In the genomic region with DNA sequence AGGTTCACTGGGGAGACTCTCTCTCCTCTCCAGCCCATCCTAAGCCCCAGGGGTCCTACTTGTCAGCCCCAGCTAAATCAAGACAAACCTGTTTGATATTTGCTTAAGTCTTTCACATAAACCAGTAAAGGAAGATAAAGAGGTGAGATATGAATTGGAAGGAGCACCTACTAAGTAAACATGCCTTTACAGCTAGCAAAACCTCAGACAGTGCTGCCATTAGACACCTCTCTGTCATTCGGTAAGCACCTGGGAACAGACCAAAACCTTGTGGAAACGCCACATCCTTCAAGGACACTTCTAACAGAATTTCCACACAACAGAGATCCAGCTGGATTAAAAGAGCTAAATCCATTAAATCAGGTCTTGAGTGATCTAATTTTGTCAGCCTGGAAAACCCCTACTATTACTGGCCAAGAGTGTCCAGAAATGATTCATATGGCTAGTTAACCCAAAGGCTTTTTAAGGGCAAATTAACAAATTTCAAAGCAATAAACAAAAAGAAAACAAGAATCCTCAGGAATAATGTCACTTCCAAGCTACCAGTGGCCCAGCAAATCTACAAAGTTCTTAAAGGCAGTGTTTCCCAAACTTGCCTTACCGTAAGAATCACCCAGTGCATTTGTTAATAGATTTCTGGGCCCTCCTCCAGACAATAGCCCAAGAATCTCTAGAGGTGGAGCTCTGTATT, we compare ENCODE assay signal across 8 cellular contexts. TPM values are rescaled to one million over a fixed set of nuclear protein-coding genes. Genes with fewer than 3 reads are reported as not detected.
DNase-seq lines count a peak whose midpoint lies in the region; ATAC-seq, FAIRE-seq and TF ChIP-seq lines count a peak whose summit lies in the region.

No MANE protein-coding gene starts in this region.

- POLR2A ChIA-PET in CD4-positive, alpha-beta memory T cell (lab: Charles Lee; ENCODE audit: partially characterized antibody), result interaction anchor here (1.1 to 1.3 kb wide), 3 partner anchors 30 to 188 kb away, joined by 3 to 4 read pairs (median 3); partner anchors contain the start of gene CD6
- POLR2A ChIA-PET in endothelial cell of umbilical vein (lab: Charles Lee), result no interaction called here

- intact Hi-C loops in CD4-positive, alpha-beta memory T cell (cut with micrococcal nuclease), result no loop called here
- intact Hi-C loops in endothelial cell of umbilical vein (cut with micrococcal nuclease), result loop anchor here (10.0 kb wide), 1 partner anchor 324 kb away; no protein-coding TSS in a partner anchor
- intact Hi-C loops in pancreas (cut with DNase I), result no loop called here

- H2AFZ ChIP-seq in endothelial cell of umbilical vein (ENCODE audit: low read depth, low read length), result no peak overlapping the region

- peaks cover 0 to 3% of the 10 kb centered on the region in 2 donors for H3K9me3 ChIP-seq in CD4-positive, alpha-beta memory T cell (ENCODE audit: control insufficient read depth in 1 of 2, low read length in 2 of 2)
- no peaks in the 10 kb centered on the region for H3K9me3 ChIP-seq in endothelial cell of umbilical vein (replicated peaks; ENCODE audit: control insufficient read depth, insufficient read depth, low read length)
- no peaks in the 10 kb centered on the region for H3K9me3 ChIP-seq in pancreas

- H3K4me3 Mint-ChIP-seq in CD4-positive, alpha-beta memory T cell, result peak overlapping the region in 4 of 8 donors; percentile 3 to 54 (median 24)

- H3K9me1 ChIP-seq in endothelial cell of umbilical vein (replicated peaks; ENCODE audit: control insufficient read depth, extremely low read depth, insufficient read depth, low read length), result no peaks in the 10 kb centered on the region

- dilution Hi-C loops in endothelial cell of umbilical vein (cut with MboI; ENCODE audit: extremely low pct_ligation_motif_present, low sequenced_read_pairs), result no loop called here

- H3K4me1 ChIP-seq in CD4-positive, alpha-beta memory T cell (ENCODE audit: insufficient read depth, low read length), result peaks cover 18% of the 10 kb centered on the region
- H3K4me1 ChIP-seq in endothelial cell of umbilical vein (ENCODE audit: control insufficient read depth, extremely low read depth, insufficient read depth, low read length) (peaks cover 31% of the 10 kb centered on the region), pancreas (peaks cover 12 to 41% (median 18%) of the 10 kb centered on the region in 3 donors)

- ATAC-seq in pancreas (peak in 2 of 4 donors; percentile 3 to 8), HG03432 (IDR thresholded peaks at IDR 0.05; ENCODE audit: unreplicated experiment) (no peak)

- no peak overlapping the region for H3K4me2 ChIP-seq in endothelial cell of umbilical vein (ENCODE audit: insufficient read depth, low read length)

- H3K9me3 Mint-ChIP-seq in CD4-positive, alpha-beta memory T cell, result peaks cover 0 to 23% (median 16%) of the 10 kb centered on the region in 8 donors

- H3K27ac ChIP-seq in CD4-positive, alpha-beta memory T cell (ENCODE audit: low read depth, low read length), result no peak overlapping the region
- H3K27ac ChIP-seq in endothelial cell of umbilical vein (ENCODE audit: insufficient read depth, low read depth, low read length), result peak overlapping the region; percentile 60
- peak overlapping the region in 3 of 4 donors; percentile 33 to 99 (median 97) for H3K27ac ChIP-seq in pancreas

- H3K36me3 Mint-ChIP-seq in CD4-positive, alpha-beta memory T cell, result peaks cover 17 to 24% of the 10 kb centered on the region in 2 donors

- TF ChIP-seq POLR2A in endothelial cell of umbilical vein (IDR thresholded peaks at IDR 0.05; ENCODE audit: low read depth, low read length), result no peak

- H3K27me3 Mint-ChIP-seq in CD4-positive, alpha-beta memory T cell, result no peaks in the 10 kb centered on the region

- FAIRE-seq in endothelial cell of umbilical vein (lab: Jason Lieb, UNC) (peak; percentile 35), pancreas (lab: Jason Lieb, UNC) (no peak), urothelium cell line (lab: Jason Lieb, UNC) (no peak)

- peaks cover 40% of the 10 kb centered on the region for H3K79me2 ChIP-seq in endothelial cell of umbilical vein (ENCODE audit: control insufficient read depth, insufficient read depth, low read length)

- H3K27me3 ChIP-seq in CD4-positive, alpha-beta memory T cell (ENCODE audit: insufficient read depth, low read length), result no peaks in the 10 kb centered on the region
- H3K27me3 ChIP-seq in endothelial cell of umbilical vein (ENCODE audit: control insufficient read depth in 2 of 2, insufficient read depth in 2 of 2, low read length in 2 of 2) (no peaks in the 10 kb centered on the region), pancreas (no peaks in the 10 kb centered on the region)

- peak overlapping the region; percentile 54 for H3K9ac ChIP-seq in endothelial cell of umbilical vein (replicated peaks; ENCODE audit: extremely low read depth, insufficient read depth, low read length)

- DNase-seq in CD4-positive, alpha-beta memory T cell, result no peak
- DNase-seq in NCI-H226, result peak; percentile 48
- DNase-seq in endothelial cell of umbilical vein (ENCODE audit: low read depth, low spot score), result peak; percentile 75
- no peak for DNase-seq in pancreas
- no peak for DNase-seq in urothelium cell line (ENCODE audit: low spot score)
- DNase-seq in NCI-H446 (lab: John Stamatoyannopoulos, UW), result no peak
- no peak for DNase-seq in globus pallidus (ENCODE audit: low spot score)

- BruUV-seq in endothelial cell of umbilical vein (replicated peaks; lab: Mats Ljungman, UMichigan), result no TSS peak

- WGBS in pancreas, 2 donors, result 9 to 13% methylated on average over 3 of the region's 3 CpGs

- H4K20me1 ChIP-seq in endothelial cell of umbilical vein (replicated peaks; ENCODE audit: control insufficient read depth, extremely low read depth, insufficient read depth, low read length), result no peaks in the 10 kb centered on the region

- CTCF ChIA-PET in CD4-positive, alpha-beta memory T cell (lab: Charles Lee; ENCODE audit: partially characterized antibody), result interaction anchor here (1.2 to 3.5 kb wide), 5 partner anchors 17 to 330 kb away, joined by 4 to 16 read pairs (median 4); no protein-coding TSS in a partner anchor
- CTCF ChIA-PET in endothelial cell of umbilical vein (lab: Charles Lee), result interaction anchor here (0.7 to 3.2 kb wide), 6 partner anchors 9 to 30 kb away, joined by 3 to 12 read pairs (median 4); no protein-coding TSS in a partner anchor

- H3K36me3 ChIP-seq in CD4-positive, alpha-beta memory T cell (ENCODE audit: insufficient read depth, low read length), result no peaks in the 10 kb centered on the region
- H3K36me3 ChIP-seq in endothelial cell of umbilical vein (ENCODE audit: control insufficient read depth in 2 of 2, extremely low read depth in 1 of 2, insufficient read depth in 2 of 2, low read length in 2 of 2) (no peaks in the 10 kb centered on the region), pancreas (no peaks in the 10 kb centered on the region)

- H3K4me3 ChIP-seq in CD4-positive, alpha-beta memory T cell (ENCODE audit: low read length in 2 of 2), result no peak overlapping the region
- H3K4me3 ChIP-seq in endothelial cell of umbilical vein (replicated peaks in 1 of 3; ENCODE audit: insufficient read depth in 1 of 3, low read depth in 1 of 3, low read length in 3 of 3), result no peak overlapping the region
- H3K4me3 ChIP-seq in pancreas, result peak overlapping the region in 1 of 4 donors; percentile 22

- TF ChIP-seq CTCF in endothelial cell of umbilical vein (IDR thresholded peaks at IDR 0.05; ENCODE audit: extremely low read depth in 1 of 2, insufficient read depth in 1 of 2, low read depth in 1 of 2, low read length in 2 of 2), result no peak
- no peak for TF ChIP-seq CTCF in pancreas (IDR thresholded peaks at IDR 0.05)

- peak overlapping the region; percentile 32 to 84 (median 67) for H3K27ac Mint-ChIP-seq in CD4-positive, alpha-beta memory T cell

- H3K4me1 Mint-ChIP-seq in CD4-positive, alpha-beta memory T cell, result peaks cover 22 to 44% (median 33%) of the 10 kb centered on the region in 4 donors

RNA-seq across cellular contexts. Expression of gene VPS37C, which starts 2.4 kb away (rescaled TPM):
- total RNA-seq in CD4-positive, alpha-beta memory T cell, result 1 to 10 TPM; 7.3 to 7.9 TPM
- under 1 TPM; 0.25 to 0.93 TPM for polyA plus RNA-seq in CD4-positive, alpha-beta memory T cell
- 23.4 and 24.2 TPM in 2 replicates for total RNA-seq in endothelial cell of umbilical vein
- polyA plus RNA-seq in endothelial cell of umbilical vein, result 17.7 TPM in 2 replicates
- polyA plus RNA-seq in endothelial cell of umbilical vein (2011; cell fraction: cytosol; rRNA removed), result 12.7 and 16.2 TPM in 2 replicates
- polyA plus RNA-seq in endothelial cell of umbilical vein (2011; cell fraction: nucleus; rRNA removed), result 21.6 and 22.1 TPM in 2 replicates
- polyA plus RNA-seq in endothelial cell of umbilical vein (2012), result 15.5 and 18.4 TPM in 2 replicates
- polyA minus RNA-seq in endothelial cell of umbilical vein, result 12.5 and 13.1 TPM in 2 replicates
- 5.9 TPM for polyA minus RNA-seq in endothelial cell of umbilical vein (2011; cell fraction: cytosol; rRNA and poly(A)+ RNA removed)
- polyA minus RNA-seq in endothelial cell of umbilical vein (2011; cell fraction: nucleus; rRNA and poly(A)+ RNA removed), result 10.6 and 14.7 TPM in 2 replicates
- 10 to 100 TPM; 12.1 to 25.7 (median 17.5) TPM for total RNA-seq in pancreas
- polyA plus RNA-seq in pancreas, result 10 to 100 TPM; 15.0 to 16.3 TPM

RNA-seq across cellular contexts. Expression of gene PGA3, which starts 44.5 kb away (rescaled TPM):
- total RNA-seq in CD4-positive, alpha-beta memory T cell, result not detected
- not detected for polyA plus RNA-seq in CD4-positive, alpha-beta memory T cell
- total RNA-seq in endothelial cell of umbilical vein (not detected in 2 replicates), pancreas (under 1 TPM in 2 of 6 donors, not detected in 4; 0.08 to 0.13 TPM)
- polyA plus RNA-seq in endothelial cell of umbilical vein (not detected in 2 replicates), pancreas (1 to 10 TPM in 1 of 2 donors, under 1 TPM in 1; 0.34 to 7.4 TPM)
- polyA plus RNA-seq in endothelial cell of umbilical vein (2011; cell fraction: cytosol; rRNA removed), result not detected in 2 replicates
- not detected in 2 replicates for polyA plus RNA-seq in endothelial cell of umbilical vein (2011; cell fraction: nucleus; rRNA removed)
- polyA plus RNA-seq in endothelial cell of umbilical vein (2012), result not detected in 2 replicates
- not detected in 2 replicates for polyA minus RNA-seq in endothelial cell of umbilical vein
- not detected for polyA minus RNA-seq in endothelial cell of umbilical vein (2011; cell fraction: cytosol; rRNA and poly(A)+ RNA removed)
- polyA minus RNA-seq in endothelial cell of umbilical vein (2011; cell fraction: nucleus; rRNA and poly(A)+ RNA removed), result not detected in 2 replicates

RNA-seq across cellular contexts. Expression of gene CD5, which starts 56.5 kb away (rescaled TPM):
- 100 to 1,000 TPM; 283 to 289 TPM for total RNA-seq in CD4-positive, alpha-beta memory T cell
- polyA plus RNA-seq in CD4-positive, alpha-beta memory T cell, result 100 to 1,000 TPM; 170 to 323 TPM
- total RNA-seq in endothelial cell of umbilical vein, result not detected in 2 replicates
- not detected in 2 replicates for polyA plus RNA-seq in endothelial cell of umbilical vein
- polyA plus RNA-seq in endothelial cell of umbilical vein (2011; cell fraction: cytosol; rRNA removed), result not detected in 2 replicates
- polyA plus RNA-seq in endothelial cell of umbilical vein (2011; cell fraction: nucleus; rRNA removed), result not detected in 2 replicates
- polyA plus RNA-seq in endothelial cell of umbilical vein (2012), result not detected in 2 replicates
- not detected in 2 replicates for polyA minus RNA-seq in endothelial cell of umbilical vein
- polyA minus RNA-seq in endothelial cell of umbilical vein (2011; cell fraction: cytosol; rRNA and poly(A)+ RNA removed), result not detected
- not detected in 2 replicates for polyA minus RNA-seq in endothelial cell of umbilical vein (2011; cell fraction: nucleus; rRNA and poly(A)+ RNA removed)
- total RNA-seq in pancreas, result 1 to 10 TPM in 1 of 6 donors, under 1 TPM in 5; 0.08 to 1.1 (median 0.30) TPM
- under 1 TPM; 0.23 to 0.31 TPM for polyA plus RNA-seq in pancreas

Comparison
In these comparisons a context has a peak if more than half of its experiments do, and no peak if none do; other contexts are left out.
1. DNase-seq: peak in NCI-H226 (single experiment) and endothelial cell of umbilical vein (single experiment); none in CD4-positive, alpha-beta memory T cell (0 of 5), pancreas (0 of 6), urothelium cell line (single experiment), NCI-H446 (0 of 2) and globus pallidus (single experiment).
2. RNA of gene CD5, which starts 56.5 kb away (total RNA-seq): 283 to 289 TPM in CD4-positive, alpha-beta memory T cell; 0.08 to 1.1 TPM in pancreas and not detected in endothelial cell of umbilical vein; every median in the first group is over 100 times any median in the second.